1 cellular context compared by ENCODE assay signal in the genomic region with DNA sequence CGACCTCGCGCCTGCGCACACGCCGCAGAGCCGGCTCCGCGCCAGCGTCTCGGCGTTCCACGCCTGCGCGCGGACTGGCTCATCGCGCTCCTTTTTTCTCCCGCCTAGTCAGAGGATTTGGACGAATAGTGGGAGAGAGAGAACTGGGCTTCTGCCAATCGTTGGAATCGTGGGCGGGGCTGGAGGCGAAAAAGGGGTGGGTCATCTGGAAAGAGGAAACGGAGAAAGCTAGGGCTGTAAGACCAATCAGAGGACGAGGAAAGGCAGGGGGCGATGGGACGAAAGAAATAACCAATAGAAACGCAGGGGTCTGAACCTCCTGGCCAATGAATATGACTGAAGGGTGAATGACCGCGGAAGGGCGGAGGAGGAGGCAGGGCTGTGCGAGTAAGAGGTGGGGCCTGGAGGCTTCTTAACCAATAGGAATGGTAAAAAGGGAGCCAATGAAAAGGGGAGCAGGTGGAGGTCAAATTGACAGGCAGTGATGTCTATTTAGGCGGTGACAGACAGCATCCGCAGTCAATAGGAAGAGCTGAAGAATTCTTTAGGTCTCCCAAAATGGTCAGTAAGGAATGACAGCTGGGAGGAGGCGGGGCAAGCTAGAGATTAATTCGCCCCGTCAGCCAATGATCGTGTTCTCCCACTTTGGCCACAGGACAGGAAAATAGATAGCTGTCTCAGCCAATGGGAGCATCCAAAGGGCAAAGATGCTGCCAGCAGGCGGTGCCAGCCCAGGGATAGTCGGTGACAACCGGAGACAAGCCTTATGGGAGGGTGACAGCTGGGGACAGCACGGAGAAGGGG.
A peak's percentile ranks its signal among the peaks of the same experiment; 100 is the strongest.
TF ChIP-seq lines count a peak whose summit lies in the region.

A gene with protein sequence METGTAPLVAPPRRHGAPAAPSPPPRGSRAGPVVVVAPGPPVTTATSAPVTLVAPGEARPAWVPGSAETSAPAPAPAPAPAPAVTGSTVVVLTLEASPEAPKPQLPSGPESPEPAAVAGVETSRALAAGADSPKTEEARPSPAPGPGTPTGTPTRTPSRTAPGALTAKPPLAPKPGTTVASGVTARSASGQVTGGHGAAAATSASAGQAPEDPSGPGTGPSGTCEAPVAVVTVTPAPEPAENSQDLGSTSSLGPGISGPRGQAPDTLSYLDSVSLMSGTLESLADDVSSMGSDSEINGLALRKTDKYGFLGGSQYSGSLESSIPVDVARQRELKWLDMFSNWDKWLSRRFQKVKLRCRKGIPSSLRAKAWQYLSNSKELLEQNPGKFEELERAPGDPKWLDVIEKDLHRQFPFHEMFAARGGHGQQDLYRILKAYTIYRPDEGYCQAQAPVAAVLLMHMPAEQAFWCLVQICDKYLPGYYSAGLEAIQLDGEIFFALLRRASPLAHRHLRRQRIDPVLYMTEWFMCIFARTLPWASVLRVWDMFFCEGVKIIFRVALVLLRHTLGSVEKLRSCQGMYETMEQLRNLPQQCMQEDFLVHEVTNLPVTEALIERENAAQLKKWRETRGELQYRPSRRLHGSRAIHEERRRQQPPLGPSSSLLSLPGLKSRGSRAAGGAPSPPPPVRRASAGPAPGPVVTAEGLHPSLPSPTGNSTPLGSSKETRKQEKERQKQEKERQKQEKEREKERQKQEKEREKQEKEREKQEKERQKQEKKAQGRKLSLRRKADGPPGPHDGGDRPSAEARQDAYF (minus strand): TSS at position 51 of the 804 bp plus-strand sequence. CDS start 311 bp downstream, outside the sequence.

TF ChIP-seq in HepG2, 621 proteins besides CTCF, POLR2A, EP300 and RAD21 (continued from another document and continues in another):
- TF ChIP-seq, protein P1, sequence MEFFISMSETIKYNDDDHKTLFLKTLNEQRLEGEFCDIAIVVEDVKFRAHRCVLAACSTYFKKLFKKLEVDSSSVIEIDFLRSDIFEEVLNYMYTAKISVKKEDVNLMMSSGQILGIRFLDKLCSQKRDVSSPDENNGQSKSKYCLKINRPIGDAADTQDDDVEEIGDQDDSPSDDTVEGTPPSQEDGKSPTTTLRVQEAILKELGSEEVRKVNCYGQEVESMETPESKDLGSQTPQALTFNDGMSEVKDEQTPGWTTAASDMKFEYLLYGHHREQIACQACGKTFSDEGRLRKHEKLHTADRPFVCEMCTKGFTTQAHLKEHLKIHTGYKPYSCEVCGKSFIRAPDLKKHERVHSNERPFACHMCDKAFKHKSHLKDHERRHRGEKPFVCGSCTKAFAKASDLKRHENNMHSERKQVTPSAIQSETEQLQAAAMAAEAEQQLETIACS (CRISPR knock-in tag; IDR thresholded peaks at IDR 0.05), result no peak
- TF ChIP-seq, protein P2, sequence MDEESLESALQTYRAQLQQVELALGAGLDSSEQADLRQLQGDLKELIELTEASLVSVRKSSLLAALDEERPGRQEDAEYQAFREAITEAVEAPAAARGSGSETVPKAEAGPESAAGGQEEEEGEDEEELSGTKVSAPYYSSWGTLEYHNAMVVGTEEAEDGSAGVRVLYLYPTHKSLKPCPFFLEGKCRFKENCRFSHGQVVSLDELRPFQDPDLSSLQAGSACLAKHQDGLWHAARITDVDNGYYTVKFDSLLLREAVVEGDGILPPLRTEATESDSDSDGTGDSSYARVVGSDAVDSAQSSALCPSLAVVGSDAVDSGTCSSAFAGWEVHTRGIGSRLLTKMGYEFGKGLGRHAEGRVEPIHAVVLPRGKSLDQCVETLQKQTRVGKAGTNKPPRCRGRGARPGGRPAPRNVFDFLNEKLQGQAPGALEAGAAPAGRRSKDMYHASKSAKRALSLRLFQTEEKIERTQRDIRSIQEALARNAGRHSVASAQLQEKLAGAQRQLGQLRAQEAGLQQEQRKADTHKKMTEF (CRISPR knock-in tag; IDR thresholded peaks at IDR 0.05), result peak; percentile 64
- TF ChIP-seq RBAK (CRISPR knock-in tag; IDR thresholded peaks at IDR 0.05), result no peak
- no peak for TF ChIP-seq ZNF180 (CRISPR knock-in tag; IDR thresholded peaks at IDR 0.05; ENCODE audit: borderline replicate concordance, low read depth)
- TF ChIP-seq ZNF674 (CRISPR knock-in tag; IDR thresholded peaks at IDR 0.05; ENCODE audit: low read depth), result no peak
- no peak for TF ChIP-seq ZEB1 (IDR thresholded peaks at IDR 0.05; ENCODE audit: insufficient replicate concordance, low read depth)
- peak; percentile 58; the same call in 1 of the 2 replicates for TF ChIP-seq MED1 (CRISPR knock-in tag; IDR thresholded peaks at IDR 0.05)
- peak; percentile 8; the same call in 1 of the 2 replicates for TF ChIP-seq RXRB (CRISPR knock-in tag; IDR thresholded peaks at IDR 0.05; ENCODE audit: borderline replicate concordance)
- no peak for TF ChIP-seq ZNF383 (CRISPR knock-in tag; IDR thresholded peaks at IDR 0.05; ENCODE audit: borderline replicate concordance)
- no peak for TF ChIP-seq ZNF17 (CRISPR knock-in tag; IDR thresholded peaks at IDR 0.05)
- TF ChIP-seq KLF6 (CRISPR knock-in tag; IDR thresholded peaks at IDR 0.05), result 0 out of 2 replicates have a peak, but pooled peaks have one; percentile 18
- TF ChIP-seq, protein P3, sequence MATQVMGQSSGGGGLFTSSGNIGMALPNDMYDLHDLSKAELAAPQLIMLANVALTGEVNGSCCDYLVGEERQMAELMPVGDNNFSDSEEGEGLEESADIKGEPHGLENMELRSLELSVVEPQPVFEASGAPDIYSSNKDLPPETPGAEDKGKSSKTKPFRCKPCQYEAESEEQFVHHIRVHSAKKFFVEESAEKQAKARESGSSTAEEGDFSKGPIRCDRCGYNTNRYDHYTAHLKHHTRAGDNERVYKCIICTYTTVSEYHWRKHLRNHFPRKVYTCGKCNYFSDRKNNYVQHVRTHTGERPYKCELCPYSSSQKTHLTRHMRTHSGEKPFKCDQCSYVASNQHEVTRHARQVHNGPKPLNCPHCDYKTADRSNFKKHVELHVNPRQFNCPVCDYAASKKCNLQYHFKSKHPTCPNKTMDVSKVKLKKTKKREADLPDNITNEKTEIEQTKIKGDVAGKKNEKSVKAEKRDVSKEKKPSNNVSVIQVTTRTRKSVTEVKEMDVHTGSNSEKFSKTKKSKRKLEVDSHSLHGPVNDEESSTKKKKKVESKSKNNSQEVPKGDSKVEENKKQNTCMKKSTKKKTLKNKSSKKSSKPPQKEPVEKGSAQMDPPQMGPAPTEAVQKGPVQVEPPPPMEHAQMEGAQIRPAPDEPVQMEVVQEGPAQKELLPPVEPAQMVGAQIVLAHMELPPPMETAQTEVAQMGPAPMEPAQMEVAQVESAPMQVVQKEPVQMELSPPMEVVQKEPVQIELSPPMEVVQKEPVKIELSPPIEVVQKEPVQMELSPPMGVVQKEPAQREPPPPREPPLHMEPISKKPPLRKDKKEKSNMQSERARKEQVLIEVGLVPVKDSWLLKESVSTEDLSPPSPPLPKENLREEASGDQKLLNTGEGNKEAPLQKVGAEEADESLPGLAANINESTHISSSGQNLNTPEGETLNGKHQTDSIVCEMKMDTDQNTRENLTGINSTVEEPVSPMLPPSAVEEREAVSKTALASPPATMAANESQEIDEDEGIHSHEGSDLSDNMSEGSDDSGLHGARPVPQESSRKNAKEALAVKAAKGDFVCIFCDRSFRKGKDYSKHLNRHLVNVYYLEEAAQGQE (IDR thresholded peaks at IDR 0.05; ENCODE audit: borderline replicate concordance in 1 of 2, low read depth in 1 of 2, low read length in 2 of 2), result no peak
- TF ChIP-seq TBX3 (IDR thresholded peaks at IDR 0.05; ENCODE audit: borderline replicate concordance), result peak; percentile 69; the same call in 1 of the 2 replicates
- peak; percentile 28; the same call in 1 of the 2 replicates for TF ChIP-seq POGZ (CRISPR knock-in tag; IDR thresholded peaks at IDR 0.05)
- no peak for TF ChIP-seq MTF2 (CRISPR knock-in tag; IDR thresholded peaks at IDR 0.05; ENCODE audit: borderline replicate concordance)
- TF ChIP-seq SMAD9 (CRISPR knock-in tag; IDR thresholded peaks at IDR 0.05), result no peak
- TF ChIP-seq, protein P4, sequence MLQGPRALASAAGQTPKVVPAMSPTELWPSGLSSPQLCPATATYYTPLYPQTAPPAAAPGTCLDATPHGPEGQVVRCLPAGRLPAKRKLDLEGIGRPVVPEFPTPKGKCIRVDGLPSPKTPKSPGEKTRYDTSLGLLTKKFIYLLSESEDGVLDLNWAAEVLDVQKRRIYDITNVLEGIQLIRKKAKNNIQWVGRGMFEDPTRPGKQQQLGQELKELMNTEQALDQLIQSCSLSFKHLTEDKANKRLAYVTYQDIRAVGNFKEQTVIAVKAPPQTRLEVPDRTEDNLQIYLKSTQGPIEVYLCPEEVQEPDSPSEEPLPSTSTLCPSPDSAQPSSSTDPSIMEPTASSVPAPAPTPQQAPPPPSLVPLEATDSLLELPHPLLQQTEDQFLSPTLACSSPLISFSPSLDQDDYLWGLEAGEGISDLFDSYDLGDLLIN (CRISPR knock-in tag; IDR thresholded peaks at IDR 0.05; ENCODE audit: borderline replicate concordance), result no peak
- peak; percentile 49; the same call in 1 of the 2 replicates for TF ChIP-seq ZNF709 (CRISPR knock-in tag; IDR thresholded peaks at IDR 0.05)
- TF ChIP-seq MXD4 (CRISPR knock-in tag; IDR thresholded peaks at IDR 0.05), result peak; percentile 83; the same call in 1 of the 2 replicates
- no peak for TF ChIP-seq ZNF446 (CRISPR knock-in tag; IDR thresholded peaks at IDR 0.05)
- no peak for TF ChIP-seq KLF9 (CRISPR knock-in tag; IDR thresholded peaks at IDR 0.05; ENCODE audit: low read depth)
- no peak for TF ChIP-seq ONECUT2 (CRISPR knock-in tag; IDR thresholded peaks at IDR 0.05)
- TF ChIP-seq, protein P5, sequence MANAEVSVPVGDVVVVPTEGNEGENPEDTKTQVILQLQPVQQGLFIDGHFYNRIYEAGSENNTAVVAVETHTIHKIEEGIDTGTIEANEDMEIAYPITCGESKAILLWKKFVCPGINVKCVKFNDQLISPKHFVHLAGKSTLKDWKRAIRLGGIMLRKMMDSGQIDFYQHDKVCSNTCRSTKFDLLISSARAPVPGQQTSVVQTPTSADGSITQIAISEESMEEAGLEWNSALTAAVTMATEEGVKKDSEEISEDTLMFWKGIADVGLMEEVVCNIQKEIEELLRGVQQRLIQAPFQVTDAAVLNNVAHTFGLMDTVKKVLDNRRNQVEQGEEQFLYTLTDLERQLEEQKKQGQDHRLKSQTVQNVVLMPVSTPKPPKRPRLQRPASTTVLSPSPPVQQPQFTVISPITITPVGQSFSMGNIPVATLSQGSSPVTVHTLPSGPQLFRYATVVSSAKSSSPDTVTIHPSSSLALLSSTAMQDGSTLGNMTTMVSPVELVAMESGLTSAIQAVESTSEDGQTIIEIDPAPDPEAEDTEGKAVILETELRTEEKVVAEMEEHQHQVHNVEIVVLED (CRISPR knock-in tag; IDR thresholded peaks at IDR 0.05; ENCODE audit: borderline replicate concordance), result peak; percentile 40; the same call in 1 of the 2 replicates
- TF ChIP-seq, protein P6, sequence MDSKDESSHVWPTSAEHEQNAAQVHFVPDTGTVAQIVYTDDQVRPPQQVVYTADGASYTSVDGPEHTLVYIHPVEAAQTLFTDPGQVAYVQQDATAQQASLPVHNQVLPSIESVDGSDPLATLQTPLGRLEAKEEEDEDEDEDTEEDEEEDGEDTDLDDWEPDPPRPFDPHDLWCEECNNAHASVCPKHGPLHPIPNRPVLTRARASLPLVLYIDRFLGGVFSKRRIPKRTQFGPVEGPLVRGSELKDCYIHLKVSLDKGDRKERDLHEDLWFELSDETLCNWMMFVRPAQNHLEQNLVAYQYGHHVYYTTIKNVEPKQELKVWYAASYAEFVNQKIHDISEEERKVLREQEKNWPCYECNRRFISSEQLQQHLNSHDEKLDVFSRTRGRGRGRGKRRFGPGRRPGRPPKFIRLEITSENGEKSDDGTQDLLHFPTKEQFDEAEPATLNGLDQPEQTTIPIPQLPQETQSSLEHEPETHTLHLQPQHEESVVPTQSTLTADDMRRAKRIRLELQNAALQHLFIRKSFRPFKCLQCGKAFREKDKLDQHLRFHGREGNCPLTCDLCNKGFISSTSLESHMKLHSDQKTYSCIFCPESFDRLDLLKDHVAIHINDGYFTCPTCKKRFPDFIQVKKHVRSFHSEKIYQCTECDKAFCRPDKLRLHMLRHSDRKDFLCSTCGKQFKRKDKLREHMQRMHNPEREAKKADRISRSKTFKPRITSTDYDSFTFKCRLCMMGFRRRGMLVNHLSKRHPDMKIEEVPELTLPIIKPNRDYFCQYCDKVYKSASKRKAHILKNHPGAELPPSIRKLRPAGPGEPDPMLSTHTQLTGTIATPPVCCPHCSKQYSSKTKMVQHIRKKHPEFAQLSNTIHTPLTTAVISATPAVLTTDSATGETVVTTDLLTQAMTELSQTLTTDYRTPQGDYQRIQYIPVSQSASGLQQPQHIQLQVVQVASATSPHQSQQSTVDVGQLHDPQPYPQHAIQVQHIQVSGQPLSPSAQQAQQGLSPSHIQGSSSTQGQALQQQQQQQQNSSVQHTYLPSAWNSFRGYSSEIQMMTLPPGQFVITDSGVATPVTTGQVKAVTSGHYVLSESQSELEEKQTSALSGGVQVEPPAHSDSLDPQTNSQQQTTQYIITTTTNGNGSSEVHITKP (CRISPR knock-in tag; IDR thresholded peaks at IDR 0.05; ENCODE audit: low read depth), result 0 out of 2 replicates have a peak, but pooled peaks have one; percentile 69
- TF ChIP-seq RFX5 (IDR thresholded peaks at IDR 0.05; ENCODE audit: low read depth, low read length), result peak; percentile 65
- TF ChIP-seq ZNF260 (CRISPR knock-in tag; IDR thresholded peaks at IDR 0.05; ENCODE audit: borderline replicate concordance, low read depth), result no peak
- TF ChIP-seq ZNF644 (CRISPR knock-in tag; IDR thresholded peaks at IDR 0.05; ENCODE audit: low read depth), result no peak
- TF ChIP-seq, protein P7, sequence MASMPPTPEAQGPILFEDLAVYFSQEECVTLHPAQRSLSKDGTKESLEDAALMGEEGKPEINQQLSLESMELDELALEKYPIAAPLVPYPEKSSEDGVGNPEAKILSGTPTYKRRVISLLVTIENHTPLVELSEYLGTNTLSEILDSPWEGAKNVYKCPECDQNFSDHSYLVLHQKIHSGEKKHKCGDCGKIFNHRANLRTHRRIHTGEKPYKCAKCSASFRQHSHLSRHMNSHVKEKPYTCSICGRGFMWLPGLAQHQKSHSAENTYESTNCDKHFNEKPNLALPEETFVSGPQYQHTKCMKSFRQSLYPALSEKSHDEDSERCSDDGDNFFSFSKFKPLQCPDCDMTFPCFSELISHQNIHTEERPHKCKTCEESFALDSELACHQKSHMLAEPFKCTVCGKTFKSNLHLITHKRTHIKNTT (CRISPR knock-in tag; IDR thresholded peaks at IDR 0.05), result no peak
- TF ChIP-seq, protein P8, sequence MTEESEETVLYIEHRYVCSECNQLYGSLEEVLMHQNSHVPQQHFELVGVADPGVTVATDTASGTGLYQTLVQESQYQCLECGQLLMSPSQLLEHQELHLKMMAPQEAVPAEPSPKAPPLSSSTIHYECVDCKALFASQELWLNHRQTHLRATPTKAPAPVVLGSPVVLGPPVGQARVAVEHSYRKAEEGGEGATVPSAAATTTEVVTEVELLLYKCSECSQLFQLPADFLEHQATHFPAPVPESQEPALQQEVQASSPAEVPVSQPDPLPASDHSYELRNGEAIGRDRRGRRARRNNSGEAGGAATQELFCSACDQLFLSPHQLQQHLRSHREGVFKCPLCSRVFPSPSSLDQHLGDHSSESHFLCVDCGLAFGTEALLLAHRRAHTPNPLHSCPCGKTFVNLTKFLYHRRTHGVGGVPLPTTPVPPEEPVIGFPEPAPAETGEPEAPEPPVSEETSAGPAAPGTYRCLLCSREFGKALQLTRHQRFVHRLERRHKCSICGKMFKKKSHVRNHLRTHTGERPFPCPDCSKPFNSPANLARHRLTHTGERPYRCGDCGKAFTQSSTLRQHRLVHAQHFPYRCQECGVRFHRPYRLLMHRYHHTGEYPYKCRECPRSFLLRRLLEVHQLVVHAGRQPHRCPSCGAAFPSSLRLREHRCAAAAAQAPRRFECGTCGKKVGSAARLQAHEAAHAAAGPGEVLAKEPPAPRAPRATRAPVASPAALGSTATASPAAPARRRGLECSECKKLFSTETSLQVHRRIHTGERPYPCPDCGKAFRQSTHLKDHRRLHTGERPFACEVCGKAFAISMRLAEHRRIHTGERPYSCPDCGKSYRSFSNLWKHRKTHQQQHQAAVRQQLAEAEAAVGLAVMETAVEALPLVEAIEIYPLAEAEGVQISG (CRISPR knock-in tag; IDR thresholded peaks at IDR 0.05), result peak; percentile 85
- no peak for TF ChIP-seq CEBPB (IDR thresholded peaks at IDR 0.05; ENCODE audit: borderline replicate concordance, low read depth, low read length)
